17 cellular contexts compared by ENCODE assay signal in the genomic region with DNA sequence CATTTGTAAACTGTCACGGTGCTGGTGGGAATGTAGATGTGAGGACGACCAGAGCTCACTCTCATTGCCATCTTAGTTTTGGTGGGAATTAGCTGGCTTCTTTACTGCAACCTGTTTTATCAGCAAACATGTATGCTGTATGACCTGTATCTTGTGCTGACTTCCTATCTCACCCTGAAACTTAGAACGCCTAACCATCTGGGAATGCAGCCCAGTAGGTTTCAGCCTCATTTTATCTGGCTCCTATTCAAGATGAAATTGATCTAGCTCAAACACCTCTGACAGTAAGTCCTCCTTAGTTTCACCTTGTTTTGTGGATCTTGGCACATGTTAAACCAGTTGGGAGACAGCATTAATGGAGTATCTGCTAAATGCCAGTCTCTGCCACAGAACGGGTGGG.
"Had no signal": no experiment of that assay in that cellular context is flagged by ENCODE, and none has a peak within 500 bp of the region (broad histone marks: within the 10 kb centered on the region; RNA-seq: fewer than 3 reads in every experiment).

No MANE protein-coding gene starts in this region.

- ATAC-seq: activated CD8-positive, alpha-beta memory T cell treated with anti-CD3 and anti-CD28 coated beads, Interleukin-2, amount 10 ng/mL, durations not matched to agents 7 days and 5 days; stimulated activated naive B cell treated with anti-CD40 and anti-IgM and Interleukin-4, amounts not matched to agents 10 μg/mL and 1 μg/mL and 100 μg/mL, for 72 hours had no signal

- H3K4me1 Mint-ChIP-seq: activated CD4-positive, alpha-beta memory T cell treated with anti-CD3 and anti-CD28 coated beads, Interleukin-2, amount 10 ng/mL, durations not matched to agents 7 days and 5 days; activated CD8-positive, alpha-beta memory T cell treated with anti-CD3 and anti-CD28 coated beads, Interleukin-2, amount 10 ng/mL, durations not matched to agents 7 days and 5 days; nephron had no signal

- H3K27me3 Mint-ChIP-seq: activated CD4-positive, alpha-beta memory T cell treated with anti-CD3 and anti-CD28 coated beads, Interleukin-2, amount 10 ng/mL, durations not matched to agents 7 days and 5 days; activated CD8-positive, alpha-beta memory T cell treated with anti-CD3 and anti-CD28 coated beads, Interleukin-2, amount 10 ng/mL, durations not matched to agents 7 days and 5 days; stimulated activated naive B cell treated with anti-CD40 and anti-IgM and Interleukin-4, amounts not matched to agents 10 μg/mL and 1 μg/mL and 100 μg/mL, for 72 hours had no signal

- H3K36me3 Mint-ChIP-seq: activated CD8-positive, alpha-beta memory T cell treated with anti-CD3 and anti-CD28 coated beads, Interleukin-2, amount 10 ng/mL, durations not matched to agents 7 days and 5 days had no signal

- DNase-seq: activated CD4-positive, alpha-beta memory T cell treated with anti-CD3 and anti-CD28 coated beads, Interleukin-2, amount 10 ng/mL, durations not matched to agents 7 days and 5 days; activated CD4-positive, alpha-beta T cell treated with anti-CD3 and anti-CD28 coated beads for 48 hours; activated CD4-positive, CD25-positive, alpha-beta regulatory T cell; activated CD8-positive, alpha-beta memory T cell treated with anti-CD3 and anti-CD28 coated beads, Interleukin-2, amount 10 ng/mL, durations not matched to agents 7 days and 5 days; activated naive CD4-positive, alpha-beta T cell treated with anti-CD3 and anti-CD28 coated beads for 36 hours; activated T-cell treated with anti-CD3 and anti-CD28 coated beads, Interleukin-2, amount 50 U/mL, for 1 hour; brain microvascular endothelial cell; cortex of kidney; head of caudate nucleus; sigmoid colon; stimulated activated CD4-positive, alpha-beta T cell treated with anti-CD3 and anti-CD28 coated beads, Interleukin-4, amount 100 ng/mL, for 4 hours; stimulated activated naive B cell treated with anti-CD40 and anti-IgM and Interleukin-4, amounts not matched to agents 10 μg/mL and 1 μg/mL and 100 μg/mL, for 72 hours; T-helper 1 cell; T-helper 9 cell had no signal

- H3K27ac ChIP-seq: brain microvascular endothelial cell, sigmoid colon, thoracic aorta had no signal

- H3K4me3 Mint-ChIP-seq: activated CD4-positive, alpha-beta memory T cell treated with anti-CD3 and anti-CD28 coated beads, Interleukin-2, amount 10 ng/mL, durations not matched to agents 7 days and 5 days; activated CD8-positive, alpha-beta memory T cell treated with anti-CD3 and anti-CD28 coated beads, Interleukin-2, amount 10 ng/mL, durations not matched to agents 7 days and 5 days; activated naive CD4-positive, alpha-beta T cell treated with anti-CD3 and anti-CD28 coated beads for 36 hours; nephron; stimulated activated naive B cell treated with anti-CD40 and anti-IgM and Interleukin-4, amounts not matched to agents 10 μg/mL and 1 μg/mL and 100 μg/mL, for 72 hours had no signal

- H3K27ac Mint-ChIP-seq: activated CD4-positive, alpha-beta memory T cell treated with anti-CD3 and anti-CD28 coated beads, Interleukin-2, amount 10 ng/mL, durations not matched to agents 7 days and 5 days; activated CD8-positive, alpha-beta memory T cell treated with anti-CD3 and anti-CD28 coated beads, Interleukin-2, amount 10 ng/mL, durations not matched to agents 7 days and 5 days; activated naive CD4-positive, alpha-beta T cell treated with anti-CD3 and anti-CD28 coated beads for 36 hours; activated T-helper 2 cell treated with anti-CD3 and anti-CD28 coated beads, Interferon-gamma antibody, Interleukin-2, Interleukin-4, amounts not matched to agents 10 μg/mL and 5 μg/mL and 100 μg/mL, durations not matched to agents 14 hours and 24 hours and 36 hours; nephron; stimulated activated naive B cell treated with anti-CD40 and anti-IgM and Interleukin-4, amounts not matched to agents 10 μg/mL and 1 μg/mL and 100 μg/mL, for 72 hours had no signal
